ENCODE assay signal across 1 cellular context in genomic region chr13:61162106-61162505, GRCh38.
TF ChIP-seq lines count a peak whose summit lies in the region.

No MANE protein-coding gene starts in this region.

TF ChIP-seq in SK-N-SH, 30 proteins besides CTCF, POLR2A, EP300 and RAD21:
- TF ChIP-seq REST (IDR thresholded peaks at IDR 0.05; ENCODE audit: low read depth, low read length): no peak
- no peak for TF ChIP-seq PBX3 (IDR thresholded peaks at IDR 0.05)
- TF ChIP-seq SIN3A (IDR thresholded peaks at IDR 0.05; ENCODE audit: borderline replicate concordance, low read depth, low read length): no peak
- no peak for TF ChIP-seq TAF1 (IDR thresholded peaks at IDR 0.05; ENCODE audit: borderline replicate concordance, low read depth, low read length)
- 0 out of 2 replicates have a peak, but pooled peaks have one; percentile 12 for TF ChIP-seq GATA2 (CRISPR knock-in tag; IDR thresholded peaks at IDR 0.05)
- TF ChIP-seq GABPA (IDR thresholded peaks at IDR 0.05; ENCODE audit: low read depth): no peak
